Comparison of ENCODE assay signal across 8 cellular contexts in genomic region chrX:39869846-39870601, GRCh38.
DNase-seq lines count a peak whose midpoint lies in the region; ATAC-seq and TF ChIP-seq lines count a peak whose summit lies in the region.

No MANE protein-coding gene starts in this region.

- TF ChIP-seq CTCF in chondrocyte (IDR thresholded peaks at IDR 0.05), result no peak
- no peak for TF ChIP-seq CTCF in suprapubic skin (IDR thresholded peaks at IDR 0.05)

- H3K27ac ChIP-seq in substantia nigra (ENCODE audit: low read depth, low read length, poor library complexity, severe bottlenecking) (no peak overlapping the region), suprapubic skin (no peak overlapping the region)

- peaks cover 15% of the 10 kb centered on the region for H3K9me3 Mint-ChIP-seq in chondrocyte (ENCODE audit: low read depth)

- H3K36me3 ChIP-seq in suprapubic skin, result no peaks in the 10 kb centered on the region

- H3K4me3 ChIP-seq in suprapubic skin, result no peak overlapping the region

- no peaks in the 10 kb centered on the region for H3K9me3 ChIP-seq in suprapubic skin

- peak overlapping the region; percentile 59 for H3K27ac Mint-ChIP-seq in chondrocyte (ENCODE audit: unreplicated experiment)

- peak; percentile 93 for DNase-seq in HT1080 (ENCODE audit: low read depth)
- peak; percentile 69 to 72 for DNase-seq in activated CD4-positive, alpha-beta T cell treated with anti-CD3 and anti-CD28 coated beads for 4 hours
- no peak for DNase-seq in chondrocyte (ENCODE audit: low spot score)
- DNase-seq in stimulated activated CD8-positive, alpha-beta memory T cell treated with anti-CD3 and anti-CD28 coated beads, Interleukin-15, amount 100 ng/mL, for 1 hour (ENCODE audit: low read depth), result peak; percentile 25
- no peak for DNase-seq in substantia nigra (lab: John Stamatoyannopoulos, UW)
- DNase-seq in suprapubic skin (ENCODE audit: low spot score in 2 of 2), result no peak
- no peak for DNase-seq in HuH-7 (ENCODE audit: low spot score)

- TF ChIP-seq EP300 in suprapubic skin (IDR thresholded peaks at IDR 0.05), result no peak

- H3K4me1 ChIP-seq in suprapubic skin, result no peaks in the 10 kb centered on the region

- no peaks in the 10 kb centered on the region for H3K27me3 Mint-ChIP-seq in chondrocyte (ENCODE audit: low read depth)

- H3K4me1 Mint-ChIP-seq in chondrocyte (ENCODE audit: low read depth), result peaks cover 10% of the 10 kb centered on the region

- WGBS in suprapubic skin, result 52% methylated on average over 6 of the region's 7 CpGs

- H3K27me3 ChIP-seq in suprapubic skin, result no peaks in the 10 kb centered on the region

- H3K36me3 Mint-ChIP-seq in chondrocyte (ENCODE audit: low read depth), result no peaks in the 10 kb centered on the region

- ATAC-seq in GM18867 (IDR thresholded peaks at IDR 0.05; ENCODE audit: unreplicated experiment), result no peak

- no peak overlapping the region for H3K4me3 Mint-ChIP-seq in chondrocyte (ENCODE audit: unreplicated experiment)

- TF ChIP-seq POLR2A in suprapubic skin (IDR thresholded peaks at IDR 0.05), result no peak

Comparison
In these comparisons a context has a peak if more than half of its experiments do, and no peak if none do; other contexts are left out.
1. DNase-seq: peak in HT1080 (single experiment), activated CD4-positive, alpha-beta T cell treated with anti-CD3 and anti-CD28 coated beads for 4 hours (2 of 2) and stimulated activated CD8-positive, alpha-beta memory T cell treated with anti-CD3 and anti-CD28 coated beads, Interleukin-15, amount 100 ng/mL, for 1 hour (single experiment); none in chondrocyte (single experiment), substantia nigra (0 of 49), suprapubic skin (0 of 2) and HuH-7 (single experiment).